ENCODE assay signal across 1 cellular context in genomic region chr12:84038241-84038640, GRCh38.
TF ChIP-seq lines count a peak whose summit lies in the region.

No MANE protein-coding gene starts in this region.

TF ChIP-seq in GM23338, 12 proteins besides CTCF, POLR2A, EP300 and RAD21 (continued from another document):
- TF ChIP-seq, protein P1, sequence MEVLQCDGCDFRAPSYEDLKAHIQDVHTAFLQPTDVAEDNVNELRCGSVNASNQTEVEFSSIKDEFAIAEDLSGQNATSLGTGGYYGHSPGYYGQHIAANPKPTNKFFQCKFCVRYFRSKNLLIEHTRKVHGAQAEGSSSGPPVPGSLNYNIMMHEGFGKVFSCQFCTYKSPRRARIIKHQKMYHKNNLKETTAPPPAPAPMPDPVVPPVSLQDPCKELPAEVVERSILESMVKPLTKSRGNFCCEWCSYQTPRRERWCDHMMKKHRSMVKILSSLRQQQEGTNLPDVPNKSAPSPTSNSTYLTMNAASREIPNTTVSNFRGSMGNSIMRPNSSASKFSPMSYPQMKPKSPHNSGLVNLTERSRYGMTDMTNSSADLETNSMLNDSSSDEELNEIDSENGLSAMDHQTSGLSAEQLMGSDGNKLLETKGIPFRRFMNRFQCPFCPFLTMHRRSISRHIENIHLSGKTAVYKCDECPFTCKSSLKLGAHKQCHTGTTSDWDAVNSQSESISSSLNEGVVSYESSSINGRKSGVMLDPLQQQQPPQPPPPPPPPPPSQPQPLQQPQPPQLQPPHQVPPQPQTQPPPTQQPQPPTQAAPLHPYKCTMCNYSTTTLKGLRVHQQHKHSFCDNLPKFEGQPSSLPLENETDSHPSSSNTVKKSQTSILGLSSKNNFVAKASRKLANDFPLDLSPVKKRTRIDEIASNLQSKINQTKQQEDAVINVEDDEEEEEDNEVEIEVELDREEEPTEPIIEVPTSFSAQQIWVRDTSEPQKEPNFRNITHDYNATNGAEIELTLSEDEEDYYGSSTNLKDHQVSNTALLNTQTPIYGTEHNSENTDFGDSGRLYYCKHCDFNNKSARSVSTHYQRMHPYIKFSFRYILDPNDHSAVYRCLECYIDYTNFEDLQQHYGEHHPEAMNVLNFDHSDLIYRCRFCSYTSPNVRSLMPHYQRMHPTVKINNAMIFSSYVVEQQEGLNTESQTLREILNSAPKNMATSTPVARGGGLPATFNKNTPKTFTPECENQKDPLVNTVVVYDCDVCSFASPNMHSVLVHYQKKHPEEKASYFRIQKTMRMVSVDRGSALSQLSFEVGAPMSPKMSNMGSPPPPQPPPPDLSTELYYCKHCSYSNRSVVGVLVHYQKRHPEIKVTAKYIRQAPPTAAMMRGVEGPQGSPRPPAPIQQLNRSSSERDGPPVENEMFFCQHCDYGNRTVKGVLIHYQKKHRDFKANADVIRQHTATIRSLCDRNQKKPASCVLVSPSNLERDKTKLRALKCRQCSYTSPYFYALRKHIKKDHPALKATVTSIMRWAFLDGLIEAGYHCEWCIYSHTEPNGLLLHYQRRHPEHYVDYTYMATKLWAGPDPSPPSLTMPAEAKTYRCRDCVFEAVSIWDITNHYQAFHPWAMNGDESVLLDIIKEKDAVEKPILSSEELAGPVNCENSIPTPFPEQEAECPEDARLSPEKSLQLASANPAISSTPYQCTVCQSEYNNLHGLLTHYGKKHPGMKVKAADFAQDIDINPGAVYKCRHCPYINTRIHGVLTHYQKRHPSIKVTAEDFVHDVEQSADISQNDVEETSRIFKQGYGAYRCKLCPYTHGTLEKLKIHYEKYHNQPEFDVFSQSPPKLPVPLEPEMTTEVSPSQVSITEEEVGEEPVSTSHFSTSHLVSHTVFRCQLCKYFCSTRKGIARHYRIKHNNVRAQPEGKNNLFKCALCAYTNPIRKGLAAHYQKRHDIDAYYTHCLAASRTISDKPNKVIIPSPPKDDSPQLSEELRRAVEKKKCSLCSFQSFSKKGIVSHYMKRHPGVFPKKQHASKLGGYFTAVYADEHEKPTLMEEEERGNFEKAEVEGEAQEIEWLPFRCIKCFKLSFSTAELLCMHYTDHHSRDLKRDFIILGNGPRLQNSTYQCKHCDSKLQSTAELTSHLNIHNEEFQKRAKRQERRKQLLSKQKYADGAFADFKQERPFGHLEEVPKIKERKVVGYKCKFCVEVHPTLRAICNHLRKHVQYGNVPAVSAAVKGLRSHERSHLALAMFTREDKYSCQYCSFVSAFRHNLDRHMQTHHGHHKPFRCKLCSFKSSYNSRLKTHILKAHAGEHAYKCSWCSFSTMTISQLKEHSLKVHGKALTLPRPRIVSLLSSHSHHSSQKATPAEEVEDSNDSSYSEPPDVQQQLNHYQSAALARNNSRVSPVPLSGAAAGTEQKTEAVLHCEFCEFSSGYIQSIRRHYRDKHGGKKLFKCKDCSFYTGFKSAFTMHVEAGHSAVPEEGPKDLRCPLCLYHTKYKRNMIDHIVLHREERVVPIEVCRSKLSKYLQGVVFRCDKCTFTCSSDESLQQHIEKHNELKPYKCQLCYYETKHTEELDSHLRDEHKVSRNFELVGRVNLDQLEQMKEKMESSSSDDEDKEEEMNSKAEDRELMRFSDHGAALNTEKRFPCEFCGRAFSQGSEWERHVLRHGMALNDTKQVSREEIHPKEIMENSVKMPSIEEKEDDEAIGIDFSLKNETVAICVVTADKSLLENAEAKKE (CRISPR knock-in tag; IDR thresholded peaks at IDR 0.05): no peak
- no peak for TF ChIP-seq REST (IDR thresholded peaks at IDR 0.05; ENCODE audit: unreplicated experiment)
- no peak for TF ChIP-seq STAT1 (IDR thresholded peaks at IDR 0.05; ENCODE audit: unreplicated experiment)
- TF ChIP-seq CREB1 (CRISPR knock-in tag; IDR thresholded peaks at IDR 0.05; ENCODE audit: low read depth): no peak
TF ChIP-seq in GM23338: peak in this region for 0.
